Comparison of ENCODE assay signal across 1 cellular context in genomic region chr21:25863031-25863430, GRCh38.
TF ChIP-seq lines count a peak whose summit lies in the region.

No MANE protein-coding gene starts in this region.

TF ChIP-seq in liver, 16 proteins besides CTCF, POLR2A, EP300 and RAD21 (continued from another document):
- TF ChIP-seq, protein P1, sequence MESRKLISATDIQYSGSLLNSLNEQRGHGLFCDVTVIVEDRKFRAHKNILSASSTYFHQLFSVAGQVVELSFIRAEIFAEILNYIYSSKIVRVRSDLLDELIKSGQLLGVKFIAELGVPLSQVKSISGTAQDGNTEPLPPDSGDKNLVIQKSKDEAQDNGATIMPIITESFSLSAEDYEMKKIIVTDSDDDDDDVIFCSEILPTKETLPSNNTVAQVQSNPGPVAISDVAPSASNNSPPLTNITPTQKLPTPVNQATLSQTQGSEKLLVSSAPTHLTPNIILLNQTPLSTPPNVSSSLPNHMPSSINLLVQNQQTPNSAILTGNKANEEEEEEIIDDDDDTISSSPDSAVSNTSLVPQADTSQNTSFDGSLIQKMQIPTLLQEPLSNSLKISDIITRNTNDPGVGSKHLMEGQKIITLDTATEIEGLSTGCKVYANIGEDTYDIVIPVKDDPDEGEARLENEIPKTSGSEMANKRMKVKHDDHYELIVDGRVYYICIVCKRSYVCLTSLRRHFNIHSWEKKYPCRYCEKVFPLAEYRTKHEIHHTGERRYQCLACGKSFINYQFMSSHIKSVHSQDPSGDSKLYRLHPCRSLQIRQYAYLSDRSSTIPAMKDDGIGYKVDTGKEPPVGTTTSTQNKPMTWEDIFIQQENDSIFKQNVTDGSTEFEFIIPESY (IDR thresholded peaks at IDR 0.05): no peak
- TF ChIP-seq TAF1 (conservative IDR thresholded peaks at IDR 0.05) (no peak), FOXA1 (IDR thresholded peaks at IDR 0.05) (peak; percentile 73), HNF4G (IDR thresholded peaks at IDR 0.05) (no peak), GABPA (IDR thresholded peaks at IDR 0.05 in 1 of 2, conservative IDR thresholded peaks at IDR 0.05 in 1 of 2) (no peak), YY1 (IDR thresholded peaks at IDR 0.05) (peak; percentile 32), JUND (IDR thresholded peaks at IDR 0.05) (no peak), EGR1 (IDR thresholded peaks at IDR 0.05; ENCODE audit: low read depth in 2 of 2) (no peak), ATF3 (IDR thresholded peaks at IDR 0.05) (no peak), FOXA2 (IDR thresholded peaks at IDR 0.05) (peak; percentile 89), RXRA (IDR thresholded peaks at IDR 0.05) (no peak)
- TF ChIP-seq, protein P2, sequence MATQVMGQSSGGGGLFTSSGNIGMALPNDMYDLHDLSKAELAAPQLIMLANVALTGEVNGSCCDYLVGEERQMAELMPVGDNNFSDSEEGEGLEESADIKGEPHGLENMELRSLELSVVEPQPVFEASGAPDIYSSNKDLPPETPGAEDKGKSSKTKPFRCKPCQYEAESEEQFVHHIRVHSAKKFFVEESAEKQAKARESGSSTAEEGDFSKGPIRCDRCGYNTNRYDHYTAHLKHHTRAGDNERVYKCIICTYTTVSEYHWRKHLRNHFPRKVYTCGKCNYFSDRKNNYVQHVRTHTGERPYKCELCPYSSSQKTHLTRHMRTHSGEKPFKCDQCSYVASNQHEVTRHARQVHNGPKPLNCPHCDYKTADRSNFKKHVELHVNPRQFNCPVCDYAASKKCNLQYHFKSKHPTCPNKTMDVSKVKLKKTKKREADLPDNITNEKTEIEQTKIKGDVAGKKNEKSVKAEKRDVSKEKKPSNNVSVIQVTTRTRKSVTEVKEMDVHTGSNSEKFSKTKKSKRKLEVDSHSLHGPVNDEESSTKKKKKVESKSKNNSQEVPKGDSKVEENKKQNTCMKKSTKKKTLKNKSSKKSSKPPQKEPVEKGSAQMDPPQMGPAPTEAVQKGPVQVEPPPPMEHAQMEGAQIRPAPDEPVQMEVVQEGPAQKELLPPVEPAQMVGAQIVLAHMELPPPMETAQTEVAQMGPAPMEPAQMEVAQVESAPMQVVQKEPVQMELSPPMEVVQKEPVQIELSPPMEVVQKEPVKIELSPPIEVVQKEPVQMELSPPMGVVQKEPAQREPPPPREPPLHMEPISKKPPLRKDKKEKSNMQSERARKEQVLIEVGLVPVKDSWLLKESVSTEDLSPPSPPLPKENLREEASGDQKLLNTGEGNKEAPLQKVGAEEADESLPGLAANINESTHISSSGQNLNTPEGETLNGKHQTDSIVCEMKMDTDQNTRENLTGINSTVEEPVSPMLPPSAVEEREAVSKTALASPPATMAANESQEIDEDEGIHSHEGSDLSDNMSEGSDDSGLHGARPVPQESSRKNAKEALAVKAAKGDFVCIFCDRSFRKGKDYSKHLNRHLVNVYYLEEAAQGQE (IDR thresholded peaks at IDR 0.05): no peak
- TF ChIP-seq, protein P3, sequence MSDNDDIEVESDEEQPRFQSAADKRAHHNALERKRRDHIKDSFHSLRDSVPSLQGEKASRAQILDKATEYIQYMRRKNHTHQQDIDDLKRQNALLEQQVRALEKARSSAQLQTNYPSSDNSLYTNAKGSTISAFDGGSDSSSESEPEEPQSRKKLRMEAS (IDR thresholded peaks at IDR 0.05): no peak
